In the genomic region with DNA sequence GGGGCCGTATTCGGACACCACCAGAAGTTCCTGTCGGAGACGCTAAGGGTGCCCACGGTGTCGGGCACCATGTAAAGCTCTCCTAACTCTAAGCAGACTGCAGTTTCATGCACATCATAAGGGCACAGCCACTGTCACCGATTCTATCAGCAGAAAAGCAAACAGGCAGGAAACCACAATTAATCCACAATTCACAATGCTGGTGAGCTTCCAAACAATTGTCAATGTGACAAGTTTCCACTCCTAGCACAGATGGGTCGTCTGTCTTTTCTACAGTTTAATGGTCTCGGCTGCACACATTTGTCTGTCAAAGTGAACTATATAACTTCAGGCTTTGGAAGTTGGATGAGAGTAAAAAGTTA, we compare ENCODE assay signal across 13 cellular contexts. TPM values are rescaled to one million over a fixed set of nuclear protein-coding genes. Genes with fewer than 3 reads are reported as not detected.
A peak's percentile ranks its signal among the peaks of the same experiment; 100 is the strongest.
DNase-seq lines count a peak whose midpoint lies in the region; ATAC-seq, FAIRE-seq and TF ChIP-seq lines count a peak whose summit lies in the region.
"Had no signal": no experiment of that assay in that cellular context is flagged by ENCODE, and none has a peak within 500 bp of the region (broad histone marks: within the 10 kb centered on the region; RNA-seq: fewer than 3 reads in every experiment).

No MANE protein-coding gene starts in this region.

- no peaks in the 10 kb centered on the region for H3K9me3 Mint-ChIP-seq in CD4-positive, alpha-beta T cell
- H3K9me3 Mint-ChIP-seq in IgD-negative memory B cell (no peaks in the 10 kb centered on the region), astrocyte (ENCODE audit: unreplicated experiment) (no peaks in the 10 kb centered on the region)
- H3K9me3 Mint-ChIP-seq in naive thymus-derived CD4-positive, alpha-beta T cell: peaks cover 0 to 7% (median 0%) of the 10 kb centered on the region in 11 donors

- H3K27me3 ChIP-seq in CD4-positive, alpha-beta T cell (ENCODE audit: control insufficient read depth, insufficient read depth, low read length): peaks cover 27% of the 10 kb centered on the region
- H3K27me3 ChIP-seq in astrocyte (ENCODE audit: insufficient read depth, low read length): no peaks in the 10 kb centered on the region
- H3K27me3 ChIP-seq in naive thymus-derived CD4-positive, alpha-beta T cell (ENCODE audit: control insufficient read depth in 2 of 2, insufficient read depth in 2 of 2, low read length in 2 of 2): peaks cover 0 to 12% of the 10 kb centered on the region in 2 donors
- H3K27me3 ChIP-seq: thyroid gland had no signal

- TF ChIP-seq CTCF in CD4-positive, alpha-beta T cell (IDR thresholded peaks at IDR 0.05): no peak
- no peak for TF ChIP-seq CTCF in astrocyte (IDR thresholded peaks at IDR 0.05; ENCODE audit: insufficient read depth, low read depth, low read length)

- H3K4me1 ChIP-seq in astrocyte (ENCODE audit: insufficient read depth, low read length): peaks cover 7% of the 10 kb centered on the region
- H3K4me1 ChIP-seq in naive thymus-derived CD4-positive, alpha-beta T cell (ENCODE audit: control insufficient read depth in 2 of 2, insufficient read depth in 2 of 2, low read length in 2 of 2): peaks cover 5 to 6% of the 10 kb centered on the region in 2 donors

- ATAC-seq in CD4-positive, alpha-beta T cell (ENCODE audit: poor library complexity): peak; percentile 18
- ATAC-seq in naive thymus-derived CD4-positive, alpha-beta T cell: no peak
- no peak for ATAC-seq in HG02623 (IDR thresholded peaks at IDR 0.05; ENCODE audit: unreplicated experiment)

- peaks cover 10% of the 10 kb centered on the region for H3K4me1 Mint-ChIP-seq in CD4-positive, alpha-beta T cell (ENCODE audit: low read depth)
- H3K4me1 Mint-ChIP-seq in IgD-negative memory B cell: peaks cover 4 to 5% (median 5%) of the 10 kb centered on the region in 3 donors
- no peaks in the 10 kb centered on the region for H3K4me1 Mint-ChIP-seq in astrocyte (ENCODE audit: low read depth, unreplicated experiment)
- peaks cover 6 to 23% (median 10%) of the 10 kb centered on the region in 7 donors for H3K4me1 Mint-ChIP-seq in naive thymus-derived CD4-positive, alpha-beta T cell

- POLR2A ChIA-PET in CD4-positive, alpha-beta T cell (lab: Charles Lee): interaction anchor here (0.9 to 2.1 kb wide), 5 partner anchors 9 to 30 kb away, joined by 3 to 8 read pairs (median 4); a partner anchor contains a TSS
- POLR2A ChIA-PET in naive thymus-derived CD4-positive, alpha-beta T cell (lab: Charles Lee): no interaction called here

- CTCF ChIA-PET in CD4-positive, alpha-beta T cell (lab: Charles Lee): interaction anchor here (0.7 to 1.2 kb wide), 2 partner anchors 18 to 59 kb away, joined by 3 to 5 read pairs; no protein-coding TSS in a partner anchor
- CTCF ChIA-PET in naive thymus-derived CD4-positive, alpha-beta T cell (lab: Charles Lee): interaction anchor here (0.5 kb wide), 1 partner anchor 81 kb away, joined by 3 read pairs; no protein-coding TSS in a partner anchor

- no peak overlapping the region for H3K4me3 ChIP-seq in astrocyte (ENCODE audit: insufficient read depth, low read depth, low read length)
- peak overlapping the region; percentile 65 for H3K4me3 ChIP-seq in naive thymus-derived CD4-positive, alpha-beta T cell (ENCODE audit: low read length)

- DNase-seq in CD4-positive, alpha-beta T cell: no peak
- no peak for DNase-seq in astrocyte (ENCODE audit: low read depth)
- no peak for DNase-seq in naive thymus-derived CD4-positive, alpha-beta T cell
- DNase-seq in NCI-H1048 (lab: John Stamatoyannopoulos, UW): no peak
- no peak for DNase-seq in NCI-H2081 treated with DMSO at 0.1 percent for 48 hours (lab: John Stamatoyannopoulos, UW)
- DNase-seq in NCI-H1092 (lab: John Stamatoyannopoulos, UW): no peak
- DNase-seq: cerebellar nuclear complex, KG1, NCI-H345, SHP77 treated with DMSO at 0.1 percent for 48 hours had no signal

- H3K9ac ChIP-seq in astrocyte (ENCODE audit: low read length): no peak overlapping the region

- peak overlapping the region; percentile 98 for H3K4me2 ChIP-seq in astrocyte (ENCODE audit: low read length)

- no peaks in the 10 kb centered on the region for H3K9me3 ChIP-seq in CD4-positive, alpha-beta T cell (ENCODE audit: control insufficient read depth, low read length)
- H3K9me3 ChIP-seq in astrocyte (ENCODE audit: insufficient read depth, low read depth, low read length): no peaks in the 10 kb centered on the region
- no peaks in the 10 kb centered on the region for H3K9me3 ChIP-seq in naive thymus-derived CD4-positive, alpha-beta T cell (ENCODE audit: control insufficient read depth in 2 of 3, low read length in 3 of 3)
- H3K9me3 ChIP-seq: thyroid gland had no signal

- H3K79me2 ChIP-seq in astrocyte (ENCODE audit: insufficient read depth, low read length): no peaks in the 10 kb centered on the region

- H4K20me1 ChIP-seq in astrocyte (ENCODE audit: insufficient read depth, low read length): peaks cover 6% of the 10 kb centered on the region

- H3K27ac ChIP-seq in CD4-positive, alpha-beta T cell (ENCODE audit: low read depth, low read length): no peak overlapping the region
- H3K27ac ChIP-seq in astrocyte (ENCODE audit: low read depth, low read length): no peak overlapping the region
- no peak overlapping the region for H3K27ac ChIP-seq in naive thymus-derived CD4-positive, alpha-beta T cell (ENCODE audit: low read depth, low read length)
- H3K27ac ChIP-seq: thyroid gland had no signal

- no peak for FAIRE-seq in astrocyte (lab: Jason Lieb, UNC)

- H3K27me3 Mint-ChIP-seq in CD4-positive, alpha-beta T cell: peaks cover 23% of the 10 kb centered on the region
- peaks cover 17% of the 10 kb centered on the region for H3K27me3 Mint-ChIP-seq in IgD-negative memory B cell
- H3K27me3 Mint-ChIP-seq in astrocyte (ENCODE audit: low read depth, unreplicated experiment): peaks cover 13% of the 10 kb centered on the region
- peaks cover 12 to 41% (median 21%) of the 10 kb centered on the region in 5 donors for H3K27me3 Mint-ChIP-seq in naive thymus-derived CD4-positive, alpha-beta T cell

- no peak overlapping the region for H3K27ac Mint-ChIP-seq in CD4-positive, alpha-beta T cell
- no peak overlapping the region for H3K27ac Mint-ChIP-seq in IgD-negative memory B cell
- H3K27ac Mint-ChIP-seq in astrocyte (ENCODE audit: unreplicated experiment): peak overlapping the region; percentile 12
- H3K27ac Mint-ChIP-seq in naive thymus-derived CD4-positive, alpha-beta T cell: peak overlapping the region in 1 of 9 donors; percentile 31

- H3K36me3 ChIP-seq in astrocyte (ENCODE audit: insufficient read depth, low read length): peaks cover 12% of the 10 kb centered on the region
- H3K36me3 ChIP-seq in naive thymus-derived CD4-positive, alpha-beta T cell (ENCODE audit: control insufficient read depth in 2 of 3, insufficient read depth in 3 of 3, low read length in 3 of 3): peaks cover 0 to 18% (median 0%) of the 10 kb centered on the region in 3 experiments

- intact Hi-C loops in CD4-positive, alpha-beta T cell (cut with DNase I, micrococcal nuclease): loop anchor here in 1 of 2 experiments (5.0 to 10.0 kb wide), 2 partner anchors 1004 to 1167 kb away; no protein-coding TSS in a partner anchor
- intact Hi-C loops in naive thymus-derived CD4-positive, alpha-beta T cell (cut with micrococcal nuclease): no loop called here

- peaks cover 19% of the 10 kb centered on the region for H3K36me3 Mint-ChIP-seq in CD4-positive, alpha-beta T cell (ENCODE audit: low read depth)
- H3K36me3 Mint-ChIP-seq in IgD-negative memory B cell (peaks cover 11% of the 10 kb centered on the region), astrocyte (ENCODE audit: low read depth, unreplicated experiment) (peaks cover 16% of the 10 kb centered on the region)
- H3K36me3 Mint-ChIP-seq in naive thymus-derived CD4-positive, alpha-beta T cell: peaks cover 10 to 17% (median 16%) of the 10 kb centered on the region in 5 donors

- no peak overlapping the region for H2AFZ ChIP-seq in astrocyte (ENCODE audit: low read depth, low read length)

- peak overlapping the region; percentile 91 for H3K4me3 Mint-ChIP-seq in CD4-positive, alpha-beta T cell
- H3K4me3 Mint-ChIP-seq in IgD-negative memory B cell: peak overlapping the region in 3 of 4 donors; percentile 17 to 67 (median 34)
- H3K4me3 Mint-ChIP-seq in astrocyte (ENCODE audit: unreplicated experiment): peak overlapping the region; percentile 27
- H3K4me3 Mint-ChIP-seq in naive thymus-derived CD4-positive, alpha-beta T cell: peak overlapping the region in 9 of 10 donors; percentile 6 to 92 (median 83)

RNA-seq across cellular contexts. Expression of a gene that starts 8.8 kb away (rescaled TPM):
- not detected for total RNA-seq in CD4-positive, alpha-beta T cell
- polyA plus RNA-seq in IgD-negative memory B cell: not detected
- 2.4 and 2.9 TPM in 2 replicates for total RNA-seq in astrocyte
- not detected for total RNA-seq in naive thymus-derived CD4-positive, alpha-beta T cell
- not detected for polyA plus RNA-seq in naive thymus-derived CD4-positive, alpha-beta T cell

Comparison
In these comparisons a context has a peak if more than half of its experiments do, and no peak if none do; other contexts are left out.
1. H3K4me3 Mint-ChIP-seq: peak in every context shown above with its lines; median percentile 91 in CD4-positive, alpha-beta T cell; 83 in naive thymus-derived CD4-positive, alpha-beta T cell; 34 in IgD-negative memory B cell; 27 in astrocyte.